In the genomic region with DNA sequence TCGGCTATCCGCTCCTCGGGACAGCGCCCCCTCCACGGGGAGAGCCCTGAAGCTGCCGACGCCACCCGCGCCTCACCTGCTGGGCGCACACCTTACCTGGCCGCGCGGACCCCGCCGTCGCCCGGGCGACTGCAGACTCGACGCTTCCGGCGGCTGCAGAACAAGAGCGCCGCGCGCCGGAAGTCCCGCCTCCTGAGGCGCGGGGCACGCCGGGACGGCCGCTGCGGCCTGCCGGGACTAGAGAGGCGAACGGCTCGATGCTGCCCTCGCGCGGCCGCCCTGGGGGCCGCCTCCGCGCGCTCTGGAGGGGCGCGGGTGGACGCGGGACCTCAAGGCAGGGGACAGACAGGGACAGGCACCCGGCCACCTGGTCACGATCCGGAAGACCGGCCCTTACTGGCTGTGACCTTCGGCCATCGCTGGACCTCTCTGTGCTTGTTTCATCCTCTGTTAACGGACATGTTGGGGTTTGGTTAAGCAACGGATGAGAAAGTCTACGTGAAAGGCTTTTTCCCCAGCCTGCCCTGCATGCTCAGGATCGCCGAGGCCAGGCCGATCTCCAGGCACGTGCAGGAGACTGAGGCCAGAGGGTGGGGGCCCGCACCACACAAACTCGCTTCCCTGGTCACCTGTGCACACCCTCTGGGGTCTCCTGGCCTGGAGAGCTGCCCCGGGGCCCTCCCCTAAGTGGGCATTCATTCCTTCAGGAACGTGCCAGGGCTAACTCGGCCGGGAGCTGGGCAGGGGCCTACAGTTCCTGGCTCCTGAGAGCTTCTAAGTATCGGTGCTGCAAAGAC, we compare ENCODE assay signal across 8 cellular contexts. TPM values are rescaled to one million over a fixed set of nuclear protein-coding genes. Genes with fewer than 3 reads are reported as not detected.
A peak's percentile ranks its signal among the peaks of the same experiment; 100 is the strongest.
DNase-seq lines count a peak whose midpoint lies in the region; ATAC-seq and TF ChIP-seq lines count a peak whose summit lies in the region.

SNAPC4 (minus strand) TSS at position 133 of the 797 bp plus-strand sequence. CDS start 1,742 bp downstream, outside the sequence.

- CTCF ChIA-PET in T-cell (lab: Charles Lee): interaction anchor here in 1 of 2 donors (0.6 to 1.5 kb wide), 2 partner anchors 10 to 63 kb away, joined by 3 to 5 read pairs; partner anchors contain the start of genes ENTR1 and PMPCA

- ATAC-seq in HG02571 (IDR thresholded peaks at IDR 0.05; ENCODE audit: unreplicated experiment) (peak; percentile 56), T-cell (replicated peaks in 1 of 4) (peak; percentile 76 to 85 (median 77)), left ventricle myocardium superior (peak; percentile 94)

- H3K4me1 ChIP-seq in adrenal gland (replicated peaks in 1 of 2): peaks cover 9 to 17% of the 10 kb centered on the region in 2 donors

- H3K36me3 ChIP-seq in adrenal gland (replicated peaks in 1 of 2): peaks cover 0 to 34% of the 10 kb centered on the region in 2 donors

- H3K27me3 Mint-ChIP-seq in T-cell (no peaks in the 10 kb centered on the region), progenitor cell of endocrine pancreas (no peaks in the 10 kb centered on the region)

- peaks cover 17% of the 10 kb centered on the region for H3K36me3 Mint-ChIP-seq in T-cell
- peaks cover 12% of the 10 kb centered on the region for H3K36me3 Mint-ChIP-seq in progenitor cell of endocrine pancreas (ENCODE audit: insufficient read depth)

- H3K27me3 ChIP-seq in adrenal gland: no peaks in the 10 kb centered on the region

- H3K9me3 Mint-ChIP-seq in T-cell: no peaks in the 10 kb centered on the region
- H3K9me3 Mint-ChIP-seq in progenitor cell of endocrine pancreas (ENCODE audit: low read depth): no peaks in the 10 kb centered on the region

- intact Hi-C loops in adrenal gland (cut with DNase I): loop anchor here (2.0 to 5.0 kb wide), 2 partner anchors 63 to 87 kb away; no protein-coding TSS in a partner anchor
- intact Hi-C loops in left ventricle myocardium superior (cut with micrococcal nuclease): no loop called here

- H3K27ac ChIP-seq in adrenal gland: peak within 1 kb of the TSS in 1 of 5 donors; percentile 54

- H3K4me3 Mint-ChIP-seq in T-cell (peak within 1 kb of the TSS; percentile 80 to 86 (median 83)), progenitor cell of endocrine pancreas (ENCODE audit: low read depth) (peak within 1 kb of the TSS; percentile 86)

- H3K4me3 ChIP-seq in GM08714 (ENCODE audit: low read length) (peak within 1 kb of the TSS; percentile 84), adrenal gland (peak within 1 kb of the TSS; percentile 36 to 99 (median 82))

- H3K4me1 Mint-ChIP-seq in T-cell: peaks cover 36 to 54% (median 41%) of the 10 kb centered on the region in 3 donors
- H3K4me1 Mint-ChIP-seq in progenitor cell of endocrine pancreas (ENCODE audit: low read depth): peaks cover 10% of the 10 kb centered on the region

- H3K27ac Mint-ChIP-seq in T-cell (peak within 1 kb of the TSS; percentile 44 to 70), progenitor cell of endocrine pancreas (peak within 1 kb of the TSS; percentile 95)

- peak; percentile 54 to 96 (median 80) for TF ChIP-seq CTCF in adrenal gland (IDR thresholded peaks at IDR 0.05)
- TF ChIP-seq CTCF in progenitor cell of endocrine pancreas (IDR thresholded peaks at IDR 0.05; ENCODE audit: unreplicated experiment): peak; percentile 91

- DNase-seq in NCI-H1105 treated with DMSO at 0.1 percent for 48 hours (lab: John Stamatoyannopoulos, UW) (peak; percentile 82), T-cell (peak; percentile 71 to 88 (median 82)), adrenal gland (peak; percentile 74 to 88 (median 83)), left ventricle myocardium superior (peak; percentile 95), progenitor cell of endocrine pancreas (ENCODE audit: low spot score, unreplicated experiment) (peak; percentile 90), ureter (ENCODE audit: low spot score) (peak; percentile 83)

- TF ChIP-seq POLR2A in adrenal gland (IDR thresholded peaks at IDR 0.05): no peak

- H3K9me3 ChIP-seq in adrenal gland (replicated peaks in 1 of 3): no peaks in the 10 kb centered on the region

- WGBS in adrenal gland, 4 donors: 5 to 26% (median 7%) methylated on average over 7 to 71 of the region's 71 CpGs

- POLR2A ChIA-PET in T-cell (lab: Charles Lee): interaction anchor here in 1 of 2 donors (0.7 kb wide), 1 partner anchor 11 kb away, joined by 3 read pairs; no protein-coding TSS in a partner anchor

RNA-seq across cellular contexts. Expression of gene SNAPC4, which starts in this region (rescaled TPM):
- 10 to 100 TPM; 10.5 to 15.7 (median 13.3) TPM for total RNA-seq in T-cell
- total RNA-seq in adrenal gland: 10 to 100 TPM in 1 of 8 donors, 1 to 10 TPM in 7; 3.3 to 10.6 (median 5.6) TPM
- 10 to 100 TPM in 1 of 3 donors, 1 to 10 TPM in 2; 3.4 to 20.1 (median 8.3) TPM for polyA plus RNA-seq in adrenal gland
- 4.4 TPM for total RNA-seq in left ventricle myocardium superior
- 22.3 and 23.7 TPM in 2 replicates for total RNA-seq in progenitor cell of endocrine pancreas
- total RNA-seq in ureter: 14.0 TPM
